ENCODE assay signal across 12 cellular contexts in genomic region chr5:146751054-146751453, GRCh38.
DNase-seq lines count a peak whose midpoint lies in the region; ATAC-seq and TF ChIP-seq lines count a peak whose summit lies in the region.
"Had no signal": no experiment of that assay in that cellular context is flagged by ENCODE, and none has a peak within 500 bp of the region (broad histone marks: within the 10 kb centered on the region; RNA-seq: fewer than 3 reads in every experiment).

No MANE protein-coding gene starts in this region.

- H3K9me3 ChIP-seq in upper lobe of right lung (peaks cover 3% of the 10 kb centered on the region), H9 (ENCODE audit: control insufficient read depth, low read depth, low read length) (no peaks in the 10 kb centered on the region)

- H2BK12ac ChIP-seq in H9 (ENCODE audit: insufficient read length, low read depth, low read length) = no peak overlapping the region

- no peak overlapping the region for H3K4ac ChIP-seq in H9 (ENCODE audit: low read depth, low read length)

- ATAC-seq in upper lobe of right lung = no peak

- H2BK20ac ChIP-seq in H9 (ENCODE audit: low read depth, low read length, poor library complexity, severe bottlenecking) = no peak overlapping the region

- H3K79me1 ChIP-seq in H9 (ENCODE audit: insufficient read depth, low read depth, low read length, poor library complexity, severe bottlenecking) = no peaks in the 10 kb centered on the region

- TF ChIP-seq CTCF in upper lobe of right lung (IDR thresholded peaks at IDR 0.05) = no peak
- no peak for TF ChIP-seq CTCF in H9 (conservative IDR thresholded peaks at IDR 0.05)

- no peak overlapping the region for H2AK5ac ChIP-seq in H9 (ENCODE audit: insufficient read length, low read length)

- peaks cover 47% of the 10 kb centered on the region for H3K4me1 Mint-ChIP-seq in activated naive CD4-positive, alpha-beta T cell treated with anti-CD3 and anti-CD28 coated beads, Interleukin-2, amount 50 U/mL, for 24 hours
- peaks cover 40% of the 10 kb centered on the region for H3K4me1 Mint-ChIP-seq in activated naive CD4-positive, alpha-beta T cell treated with anti-CD3 and anti-CD28 coated beads for 36 hours (ENCODE audit: low read depth)
- H3K4me1 Mint-ChIP-seq in H9 = peaks cover 14 to 16% of the 10 kb centered on the region in 2 experiments
- H3K4me1 Mint-ChIP-seq: IgD-negative memory B cell had no signal

- H3K9ac ChIP-seq in H9 (ENCODE audit: extremely low read depth, insufficient read length, low read length) = no peak overlapping the region

- H3K4me3 ChIP-seq in upper lobe of right lung = no peak overlapping the region

- no peak overlapping the region for H3T11ph ChIP-seq in H9 (ENCODE audit: low read length)

- no peaks in the 10 kb centered on the region for H4K20me1 ChIP-seq in H9 (ENCODE audit: control insufficient read depth, insufficient read depth, insufficient read length)

- no peak overlapping the region for H2BK5ac ChIP-seq in H9 (ENCODE audit: insufficient read length, low read length)

- H3K36me3 Mint-ChIP-seq in activated naive CD4-positive, alpha-beta T cell treated with anti-CD3 and anti-CD28 coated beads, Interleukin-2, amount 50 U/mL, for 24 hours = peaks cover 3% of the 10 kb centered on the region
- H3K36me3 Mint-ChIP-seq in activated naive CD4-positive, alpha-beta T cell treated with anti-CD3 and anti-CD28 coated beads for 36 hours (ENCODE audit: low read depth) = no peaks in the 10 kb centered on the region
- peaks cover 8 to 21% (median 18%) of the 10 kb centered on the region in 3 experiments for H3K36me3 Mint-ChIP-seq in H9 (ENCODE audit: insufficient read depth in 1 of 3, low read depth in 3 of 3)

- in situ Hi-C loops in ACHN (cut with HindIII; ENCODE audit: low pct_ligation_motif_present, low pct_unique_long_range_greater_than_20kb, low sequenced_read_pairs) = no loop called here

- WGBS in H9 (ENCODE audit: extremely low coverage, insufficient read length, low lambda C conversion rate) = no CpG with 5 or more reads among the region's 3 CpGs

- no peak overlapping the region for H4K8ac ChIP-seq in H9 (replicated peaks; ENCODE audit: insufficient read length, low read depth, low read length)

- H3K4me1 ChIP-seq in upper lobe of right lung (no peaks in the 10 kb centered on the region), H9 (ENCODE audit: insufficient read depth, low read length) (no peaks in the 10 kb centered on the region; the same call in 1 of the 2 replicates)

- H3K14ac ChIP-seq in H9 (ENCODE audit: insufficient read depth, low read length) = no peak overlapping the region

- H3K18ac ChIP-seq in H9 (ENCODE audit: insufficient read length, low read depth, low read length) = no peak overlapping the region

- no peaks in the 10 kb centered on the region for H3K36me3 ChIP-seq in upper lobe of right lung

- H4K5ac ChIP-seq in H9 (ENCODE audit: insufficient read length, low read depth, low read length) = no peak overlapping the region

- H2BK15ac ChIP-seq in H9 (ENCODE audit: low read depth, low read length) = no peak overlapping the region

- no peak overlapping the region for H3K23ac ChIP-seq in H9 (ENCODE audit: insufficient read length, low read depth, low read length)

- no peaks in the 10 kb centered on the region for H3K23me2 ChIP-seq in H9 (ENCODE audit: insufficient read length, low read depth, low read length, poor library complexity, severe bottlenecking)

- no peaks in the 10 kb centered on the region for H3K79me2 ChIP-seq in H9 (ENCODE audit: insufficient read depth, low read length)

- H3K56ac ChIP-seq in H9 (ENCODE audit: insufficient read length, low read depth, low read length) = no peak overlapping the region

- no peak overlapping the region for H2AFZ ChIP-seq in H9 (ENCODE audit: low read length)

- H4K91ac ChIP-seq in H9 (ENCODE audit: insufficient read length, low read depth, low read length) = no peak overlapping the region

- no peak overlapping the region for H3K4me3 Mint-ChIP-seq in activated naive CD4-positive, alpha-beta T cell treated with anti-CD3 and anti-CD28 coated beads, Interleukin-2, amount 50 U/mL, for 24 hours
- no peak overlapping the region for H3K4me3 Mint-ChIP-seq in activated naive CD4-positive, alpha-beta T cell treated with anti-CD3 and anti-CD28 coated beads for 36 hours
- H3K4me3 Mint-ChIP-seq in H9 = no peak overlapping the region
- H3K4me3 Mint-ChIP-seq: IgD-negative memory B cell had no signal

- intact Hi-C loops in activated naive CD4-positive, alpha-beta T cell treated with anti-CD3 and anti-CD28 coated beads for 36 hours (cut with micrococcal nuclease) = loop anchor here (5.0 kb wide), 3 partner anchors 49 to 304 kb away; partner anchors contain the start of genes PPP2R2B and TCERG1
- intact Hi-C loops in upper lobe of right lung (cut with DNase I) = no loop called here

- CTCF ChIA-PET in activated naive CD4-positive, alpha-beta T cell treated with anti-CD3 and anti-CD28 coated beads for 36 hours (lab: Charles Lee) = no interaction called here

- H3K4me2 ChIP-seq in H9 (ENCODE audit: insufficient read depth, insufficient read length, low read length) = no peak overlapping the region

- H3K27me3 ChIP-seq in upper lobe of right lung (no peaks in the 10 kb centered on the region), H9 (ENCODE audit: insufficient read depth, low read length) (no peaks in the 10 kb centered on the region)

- peaks cover 5% of the 10 kb centered on the region for H3K9me3 Mint-ChIP-seq in activated naive CD4-positive, alpha-beta T cell treated with anti-CD3 and anti-CD28 coated beads, Interleukin-2, amount 50 U/mL, for 24 hours
- H3K9me3 Mint-ChIP-seq in activated naive CD4-positive, alpha-beta T cell treated with anti-CD3 and anti-CD28 coated beads for 36 hours = peaks cover 9% of the 10 kb centered on the region
- peaks cover 12% of the 10 kb centered on the region in 2 experiments for H3K9me3 Mint-ChIP-seq in H9

- no peak for DNase-seq in activated naive CD4-positive, alpha-beta T cell treated with anti-CD3 and anti-CD28 coated beads for 36 hours
- DNase-seq in NCI-H82 (lab: John Stamatoyannopoulos, UW) = peak; percentile 74
- DNase-seq in glomerular visceral epithelial cell (ENCODE audit: extremely low spot score) = peak; percentile 4
- DNase-seq in upper lobe of right lung = no peak
- no peak for DNase-seq in H9
- no peak for DNase-seq in ACHN
- DNase-seq in H4 (ENCODE audit: low spot score) = no peak
- DNase-seq: midbrain, NCI-H2227 treated with DMSO at 0.1 percent for 48 hours had no signal

- H3K27ac ChIP-seq in upper lobe of right lung = peak overlapping the region; percentile 24
- no peak overlapping the region for H3K27ac ChIP-seq in H9 (ENCODE audit: insufficient read length, low read depth, low read length)

- no peak overlapping the region for H2BK120ac ChIP-seq in H9 (ENCODE audit: low read depth, low read length, poor library complexity, severe bottlenecking)

- H3K27ac Mint-ChIP-seq in activated naive CD4-positive, alpha-beta T cell treated with anti-CD3 and anti-CD28 coated beads, Interleukin-2, amount 50 U/mL, for 24 hours = peak overlapping the region; percentile 86
- H3K27ac Mint-ChIP-seq in activated naive CD4-positive, alpha-beta T cell treated with anti-CD3 and anti-CD28 coated beads for 36 hours = no peak overlapping the region
- 0 out of 7 replicates have a peak overlapping the region, but pooled peaks of 1 of the 3 experiments have one; percentile 36 for H3K27ac Mint-ChIP-seq in H9
- H3K27ac Mint-ChIP-seq: IgD-negative memory B cell had no signal

- no peaks in the 10 kb centered on the region for H3K27me3 Mint-ChIP-seq in activated naive CD4-positive, alpha-beta T cell treated with anti-CD3 and anti-CD28 coated beads, Interleukin-2, amount 50 U/mL, for 24 hours
- no peaks in the 10 kb centered on the region for H3K27me3 Mint-ChIP-seq in activated naive CD4-positive, alpha-beta T cell treated with anti-CD3 and anti-CD28 coated beads for 36 hours (ENCODE audit: low read depth)
- no peaks in the 10 kb centered on the region for H3K27me3 Mint-ChIP-seq in H9 (ENCODE audit: low read depth)
- H3K27me3 Mint-ChIP-seq: IgD-negative memory B cell; stimulated activated naive CD8-positive, alpha-beta T cell treated with anti-CD3 and anti-CD28 coated beads, Interleukin-15, amount 100 ng/mL, for 72 hours had no signal

Comparison
In these comparisons a context has a peak if more than half of its experiments do, and no peak if none do; other contexts are left out.
1. DNase-seq: peak in NCI-H82 (single experiment) and glomerular visceral epithelial cell (single experiment); none in activated naive CD4-positive, alpha-beta T cell treated with anti-CD3 and anti-CD28 coated beads for 36 hours (single experiment), upper lobe of right lung (single experiment), H9 (single experiment), ACHN (single experiment) and H4 (single experiment).